In the genomic region with DNA sequence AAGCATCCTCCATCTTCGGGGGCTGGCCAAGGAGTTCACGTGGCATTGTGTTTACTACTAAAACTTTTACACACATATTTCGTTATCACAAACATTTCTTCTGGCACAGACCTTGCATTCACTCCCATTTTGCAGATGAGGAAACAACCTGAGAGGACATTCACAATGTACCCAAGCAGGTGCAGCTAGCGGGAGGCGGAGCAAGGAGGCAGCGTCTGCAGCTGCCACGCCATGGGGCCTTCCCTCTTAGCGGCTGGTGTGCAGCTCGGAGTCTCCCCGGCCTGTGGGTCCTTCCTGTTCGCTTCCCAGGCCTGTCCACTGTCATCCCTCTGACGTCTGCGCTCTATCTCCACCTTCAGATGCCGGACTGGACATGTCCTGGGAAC, we compare ENCODE assay signal across 23 cellular contexts.
"Had no signal": no experiment of that assay in that cellular context is flagged by ENCODE, and none has a peak within 500 bp of the region (broad histone marks: within the 10 kb centered on the region; RNA-seq: fewer than 3 reads in every experiment).

No MANE protein-coding gene starts in this region.

- H3K36me3 Mint-ChIP-seq: activated naive CD4-positive, alpha-beta T cell treated with anti-CD3 and anti-CD28 coated beads, Interleukin-2, amount 50 U/mL, for 24 hours; activated naive CD8-positive, alpha-beta T cell treated with anti-CD3 and anti-CD28 coated beads for 36 hours; brain had no signal

- H3K4me1 Mint-ChIP-seq: activated CD4-positive, alpha-beta memory T cell treated with anti-CD3 and anti-CD28 coated beads, Interleukin-2, amount 10 ng/mL, durations not matched to agents 7 days and 5 days; activated CD4-positive, alpha-beta T cell treated with anti-CD3 and anti-CD28 coated beads, Interleukin-2, amount 10 ng/mL, durations not matched to agents 7 days and 5 days; activated naive CD4-positive, alpha-beta T cell treated with anti-CD3 and anti-CD28 coated beads, Interleukin-2, amount 50 U/mL, for 24 hours; activated naive CD8-positive, alpha-beta T cell treated with anti-CD3 and anti-CD28 coated beads for 36 hours; activated naive CD8-positive, alpha-beta T cell treated with anti-CD3 and anti-CD28 coated beads, Interleukin-2, amount 50 U/mL, for 24 hours; brain had no signal

- H3K4me3 Mint-ChIP-seq: activated CD4-positive, alpha-beta memory T cell treated with anti-CD3 and anti-CD28 coated beads, Interleukin-2, amount 10 ng/mL, durations not matched to agents 7 days and 5 days; activated CD4-positive, alpha-beta T cell treated with anti-CD3 and anti-CD28 coated beads, Interleukin-2, amount 10 ng/mL, durations not matched to agents 7 days and 5 days; activated naive CD4-positive, alpha-beta T cell treated with anti-CD3 and anti-CD28 coated beads for 36 hours; activated naive CD4-positive, alpha-beta T cell treated with anti-CD3 and anti-CD28 coated beads, Interleukin-2, amount 50 U/mL, for 24 hours; activated naive CD8-positive, alpha-beta T cell treated with anti-CD3 and anti-CD28 coated beads for 36 hours; activated naive CD8-positive, alpha-beta T cell treated with anti-CD3 and anti-CD28 coated beads, Interleukin-2, amount 50 U/mL, for 24 hours; activated T-helper 1 cell treated with anti-CD3 and anti-CD28 coated beads, Interleukin-12 subunit alpha, Interleukin-12 subunit beta, Interleukin-2, Interleukin-4 antibody, amounts not matched to agents 30 ng/mL and 10 ng/mL and 1 ng/mL, durations not matched to agents 14 hours and 24 hours and 36 hours; brain had no signal

- DNase-seq: activated CD4-positive, alpha-beta memory T cell treated with anti-CD3 and anti-CD28 coated beads, Interleukin-2, amount 10 ng/mL, durations not matched to agents 7 days and 5 days; activated CD4-positive, alpha-beta T cell treated with anti-CD3 and anti-CD28 coated beads for 1 hour; activated CD4-positive, alpha-beta T cell treated with anti-CD3 and anti-CD28 coated beads for 4 hours; activated CD4-positive, alpha-beta T cell treated with anti-CD3 and anti-CD28 coated beads, Interleukin-2, amount 10 ng/mL, durations not matched to agents 7 days and 5 days; activated CD4-positive, alpha-beta T cell treated with anti-CD3 and anti-CD28 coated beads, Interleukin-2, amount 50 U/mL, for 4 hours; activated effector memory CD4-positive, alpha-beta T cell treated with anti-CD3 and anti-CD28 coated beads, Interleukin-2, amount 50 U/mL, for 16 hours; activated naive CD4-positive, alpha-beta T cell treated with anti-CD3 and anti-CD28 coated beads for 36 hours; activated naive CD8-positive, alpha-beta T cell treated with anti-CD3 and anti-CD28 coated beads for 36 hours; activated naive CD8-positive, alpha-beta T cell treated with anti-CD3 and anti-CD28 coated beads, Interleukin-2, amount 50 U/mL, for 24 hours; activated T-cell treated with anti-CD3 and anti-CD28 coated beads, Interleukin-2, amount 50 U/mL, for 1 hour; activated T-cell treated with anti-CD3 and anti-CD28 coated beads, Interleukin-2, amount 50 U/mL, for 48 hours; central memory CD4-positive, alpha-beta T cell; cerebellar nuclear complex; colonic mucosa; effector CD8-positive, alpha-beta T cell; esophagus squamous epithelium; foreskin melanocyte; T-helper 2 cell had no signal

- ATAC-seq: activated naive CD8-positive, alpha-beta T cell treated with anti-CD3 and anti-CD28 coated beads, Interleukin-2, amount 50 U/mL, for 24 hours; gastroesophageal sphincter had no signal

- H3K9me3 Mint-ChIP-seq: activated CD4-positive, alpha-beta T cell treated with anti-CD3 and anti-CD28 coated beads, Interleukin-2, amount 10 ng/mL, durations not matched to agents 7 days and 5 days; activated naive CD4-positive, alpha-beta T cell treated with anti-CD3 and anti-CD28 coated beads for 36 hours; activated naive CD4-positive, alpha-beta T cell treated with anti-CD3 and anti-CD28 coated beads, Interleukin-2, amount 50 U/mL, for 24 hours; activated naive CD8-positive, alpha-beta T cell treated with anti-CD3 and anti-CD28 coated beads for 36 hours; activated naive CD8-positive, alpha-beta T cell treated with anti-CD3 and anti-CD28 coated beads, Interleukin-2, amount 50 U/mL, for 24 hours; activated T-helper 1 cell treated with anti-CD3 and anti-CD28 coated beads, Interleukin-12 subunit alpha, Interleukin-12 subunit beta, Interleukin-2, Interleukin-4 antibody, amounts not matched to agents 30 ng/mL and 10 ng/mL and 1 ng/mL, durations not matched to agents 14 hours and 24 hours and 36 hours; activated T-helper 2 cell treated with anti-CD3 and anti-CD28 coated beads, Interferon-gamma antibody, Interleukin-2, Interleukin-4, amounts not matched to agents 10 μg/mL and 5 μg/mL and 100 μg/mL, durations not matched to agents 14 hours and 24 hours and 36 hours had no signal

- H3K27ac Mint-ChIP-seq: activated CD4-positive, alpha-beta memory T cell treated with anti-CD3 and anti-CD28 coated beads, Interleukin-2, amount 10 ng/mL, durations not matched to agents 7 days and 5 days; activated CD4-positive, alpha-beta T cell treated with anti-CD3 and anti-CD28 coated beads, Interleukin-2, amount 10 ng/mL, durations not matched to agents 7 days and 5 days; activated naive CD4-positive, alpha-beta T cell treated with anti-CD3 and anti-CD28 coated beads for 36 hours; activated naive CD4-positive, alpha-beta T cell treated with anti-CD3 and anti-CD28 coated beads, Interleukin-2, amount 50 U/mL, for 24 hours; activated naive CD8-positive, alpha-beta T cell treated with anti-CD3 and anti-CD28 coated beads for 36 hours; activated naive CD8-positive, alpha-beta T cell treated with anti-CD3 and anti-CD28 coated beads, Interleukin-2, amount 50 U/mL, for 24 hours; activated T-helper 1 cell treated with anti-CD3 and anti-CD28 coated beads, Interleukin-12 subunit alpha, Interleukin-12 subunit beta, Interleukin-2, Interleukin-4 antibody, amounts not matched to agents 30 ng/mL and 10 ng/mL and 1 ng/mL, durations not matched to agents 14 hours and 24 hours and 36 hours; activated T-helper 2 cell treated with anti-CD3 and anti-CD28 coated beads, Interferon-gamma antibody, Interleukin-2, Interleukin-4, amounts not matched to agents 10 μg/mL and 5 μg/mL and 100 μg/mL, durations not matched to agents 14 hours and 24 hours and 36 hours; brain had no signal

- H3K27me3 Mint-ChIP-seq: activated CD4-positive, alpha-beta memory T cell treated with anti-CD3 and anti-CD28 coated beads, Interleukin-2, amount 10 ng/mL, durations not matched to agents 7 days and 5 days; activated CD4-positive, alpha-beta T cell treated with anti-CD3 and anti-CD28 coated beads, Interleukin-2, amount 10 ng/mL, durations not matched to agents 7 days and 5 days had no signal
